In genomic region chrY:7461833-7462410, GRCh38 we compare ENCODE assay signal across 29 cellular contexts.
DNase-seq lines count a peak whose midpoint lies in the region; ATAC-seq, FAIRE-seq and TF ChIP-seq lines count a peak whose summit lies in the region.
"Had no signal": no experiment of that assay in that cellular context is flagged by ENCODE, and none has a peak within 500 bp of the region (broad histone marks: within the 10 kb centered on the region; RNA-seq: fewer than 3 reads in every experiment).

No MANE protein-coding gene starts in this region.

- DNase-seq in AG04450 (ENCODE audit: low read depth, low spot score) (no peak), HT1080 (ENCODE audit: low read depth) (peak; percentile 90), bronchial epithelial cell (ENCODE audit: low read depth) (peak; percentile 87), glomerular visceral epithelial cell (ENCODE audit: extremely low spot score) (peak; percentile 92), mucosa of gallbladder (ENCODE audit: low spot score) (no peak), pons (ENCODE audit: low spot score) (no peak)
- no peak for DNase-seq in central memory CD4-positive, alpha-beta T cell
- DNase-seq: activated CD4-positive, alpha-beta T cell treated with anti-CD3 and anti-CD28 coated beads for 1 hour; activated CD8-positive, alpha-beta memory T cell treated with anti-CD3 and anti-CD28 coated beads for 24 hours; activated gamma-delta T cell treated with Interleukin-2 at 50 U/mL for 16 hours; activated naive CD8-positive, alpha-beta T cell treated with anti-CD3 and anti-CD28 coated beads, Interleukin-2, amount 50 U/mL, for 24 hours; activated T-cell treated with anti-CD3 and anti-CD28 coated beads, Interleukin-2, amount 50 U/mL, for 1 hour; Calu3; heart left ventricle; KBM-7; left colon; NCI-H1436 treated with DMSO at 0.1 percent for 48 hours; NCI-H2171; NCI-H526; nucleus accumbens; Peyer's patch; stimulated activated CD4-positive, alpha-beta T cell treated with anti-CD3 and anti-CD28 coated beads, Interleukin-2, amount 100 ng/mL, for 48 hours; uterus had no signal

- peak overlapping the region; percentile 74 for H3K27ac ChIP-seq in AG04450 (ENCODE audit: low read depth, low read length)
- H3K27ac ChIP-seq: C4-2B, coronary artery, Peyer's patch, uterus had no signal

- no peak for FAIRE-seq in bronchial epithelial cell (lab: Jason Lieb, UNC)
- FAIRE-seq: HTR-8/SVneo had no signal

- no peaks in the 10 kb centered on the region for H3K9me3 ChIP-seq in AG04450 (ENCODE audit: control insufficient read depth, insufficient read depth, low read length)
- H3K9me3 ChIP-seq: heart left ventricle, Peyer's patch, uterus had no signal

- H3K36me3 ChIP-seq in bronchial epithelial cell (ENCODE audit: control insufficient read depth, insufficient read depth, low read length) = no peaks in the 10 kb centered on the region
- H3K36me3 ChIP-seq: heart left ventricle, Peyer's patch, uterus had no signal

- H3K27me3 ChIP-seq in AG04450 (ENCODE audit: control insufficient read depth, insufficient read depth, low read length) = no peaks in the 10 kb centered on the region
- no peaks in the 10 kb centered on the region for H3K27me3 ChIP-seq in bronchial epithelial cell (ENCODE audit: control insufficient read depth, insufficient read depth, low read length)
- H3K27me3 ChIP-seq: heart left ventricle, Peyer's patch, uterus had no signal

- CTCF ChIA-PET in AG04450 (lab: Charles Lee) = no interaction called here

- TF ChIP-seq CTCF in AG04450 (IDR thresholded peaks at IDR 0.05; ENCODE audit: low read depth, low read length) (no peak), bronchial epithelial cell (IDR thresholded peaks at IDR 0.05; ENCODE audit: insufficient read depth, low read length, severe bottlenecking) (no peak)

- POLR2A ChIA-PET in AG04450 (lab: Yijun Ruan, JAX) = no interaction called here

- H3K4me3 ChIP-seq in AG04450 (ENCODE audit: low read depth, low read length) = no peak overlapping the region
- H3K4me3 ChIP-seq in bronchial epithelial cell (ENCODE audit: low read depth, low read length) = no peak overlapping the region
- H3K4me3 ChIP-seq: coronary artery, heart left ventricle, Peyer's patch, smooth muscle cell, uterus had no signal

- ATAC-seq in GM21447 (IDR thresholded peaks at IDR 0.05; ENCODE audit: unreplicated experiment) = no peak
- ATAC-seq: activated naive CD8-positive, alpha-beta T cell treated with anti-CD3 and anti-CD28 coated beads, Interleukin-2, amount 50 U/mL, for 24 hours; heart left ventricle; left colon; stimulated activated memory B cell treated with anti-CD40 and anti-IgM and Interleukin-4, amounts not matched to agents 10 μg/mL and 1 μg/mL and 100 μg/mL, for 72 hours had no signal

Comparison
In these comparisons a context has a peak if more than half of its experiments do, and no peak if none do; other contexts are left out.
1. DNase-seq: peak in HT1080 (single experiment), bronchial epithelial cell (single experiment) and glomerular visceral epithelial cell (single experiment); none in AG04450 (single experiment), mucosa of gallbladder (single experiment), central memory CD4-positive, alpha-beta T cell (single experiment) and pons (single experiment).